Comparison of ENCODE assay signal across 18 cellular contexts in genomic region chr16:70713781-70714180, GRCh38. TPM values are rescaled to one million over a fixed set of nuclear protein-coding genes. Genes with fewer than 3 reads are reported as not detected.
DNase-seq lines count a peak whose midpoint lies in the region; ATAC-seq, FAIRE-seq and TF ChIP-seq lines count a peak whose summit lies in the region.
"Had no signal": no experiment of that assay in that cellular context is flagged by ENCODE, and none has a peak within 500 bp of the region (broad histone marks: within the 10 kb centered on the region; RNA-seq: fewer than 3 reads in every experiment).

No MANE protein-coding gene starts in this region.

- no peak for ATAC-seq in GM21367 (IDR thresholded peaks at IDR 0.05; ENCODE audit: unreplicated experiment)
- ATAC-seq: activated CD4-positive, CD25-positive, alpha-beta regulatory T cell treated with anti-CD3 and anti-CD28 coated beads, Interleukin-2, amount 50 U/mL, for 24 hours; GM12878 had no signal

- H3K4me3 ChIP-seq in BE2C (ENCODE audit: low read depth, low read length) (no peak overlapping the region), SJCRH30 (no peak overlapping the region), kidney (ENCODE audit: low read length in 2 of 2) (no peak overlapping the region), sigmoid colon (no peak overlapping the region)
- H3K4me3 ChIP-seq: GM12878, ovary, spleen had no signal

- DNase-seq in BE2C (peak; percentile 75), SJCRH30 (peak; percentile 50 to 64), kidney (no peak), sigmoid colon (no peak), anterior cingulate cortex (lab: John Stamatoyannopoulos, UW) (no peak), NCI-H510A (lab: John Stamatoyannopoulos, UW) (no peak), NCI-H2171 treated with DMSO at 0.1 percent for 48 hours (lab: John Stamatoyannopoulos, UW) (no peak)
- DNase-seq: activated naive CD4-positive, alpha-beta T cell; head of caudate nucleus; NCI-H2081 treated with DMSO at 0.1 percent for 48 hours; NCI-H774; ovary; spleen; T-helper 2 cell had no signal

- no peak for TF ChIP-seq EP300 in sigmoid colon (IDR thresholded peaks at IDR 0.05)

- intact Hi-C loops in kidney (cut with DNase I), result no loop called here
- intact Hi-C loops in sigmoid colon (cut with DNase I), result no loop called here

- whole genome bisulfite sequencing in sigmoid colon, 2 donors, result 91 to 94% methylated on average over 11 of the region's 11 CpGs

- no peak for TF ChIP-seq POLR2A in sigmoid colon (IDR thresholded peaks at IDR 0.05)

- H3K9me3 ChIP-seq in BE2C (no peaks in the 10 kb centered on the region), SJCRH30 (replicated peaks) (no peaks in the 10 kb centered on the region), kidney (ENCODE audit: control insufficient read depth in 1 of 2, low read length in 2 of 2) (no peaks in the 10 kb centered on the region), sigmoid colon (no peaks in the 10 kb centered on the region)
- H3K9me3 ChIP-seq: ovary, spleen had no signal

- TF ChIP-seq CTCF in BE2C (IDR thresholded peaks at IDR 0.05; ENCODE audit: low read depth, low read length), result no peak
- TF ChIP-seq CTCF in kidney (IDR thresholded peaks at IDR 0.05; ENCODE audit: borderline replicate concordance, extremely low read depth, insufficient read depth), result no peak
- no peak for TF ChIP-seq CTCF in sigmoid colon (IDR thresholded peaks at IDR 0.05)

- H3K4me1 ChIP-seq in BE2C (peaks cover 38% of the 10 kb centered on the region), SJCRH30 (peaks cover 40% of the 10 kb centered on the region), kidney (ENCODE audit: control insufficient read depth in 1 of 2, insufficient read depth in 1 of 2, low read depth in 1 of 2, low read length in 2 of 2) (peaks cover 45 to 61% of the 10 kb centered on the region in 2 donors), sigmoid colon (peaks cover 0 to 88% (median 82%) of the 10 kb centered on the region in 4 donors)

- H3K27me3 ChIP-seq in BE2C (no peaks in the 10 kb centered on the region), SJCRH30 (no peaks in the 10 kb centered on the region), sigmoid colon (no peaks in the 10 kb centered on the region)
- H3K27me3 ChIP-seq: ovary, spleen had no signal

- no peaks in the 10 kb centered on the region for H3K36me3 ChIP-seq in BE2C
- no peaks in the 10 kb centered on the region for H3K36me3 ChIP-seq in SJCRH30
- H3K36me3 ChIP-seq in kidney (ENCODE audit: control insufficient read depth in 1 of 2, insufficient read depth in 2 of 2, low read length in 2 of 2), result no peaks in the 10 kb centered on the region
- H3K36me3 ChIP-seq in sigmoid colon, result no peaks in the 10 kb centered on the region
- H3K36me3 ChIP-seq: ovary had no signal

- FAIRE-seq in kidney (lab: Jason Lieb, UNC), result no peak
- FAIRE-seq: GM12878, islet of Langerhans had no signal

- H3K9ac ChIP-seq in kidney (ENCODE audit: low read length in 2 of 2), result no peak overlapping the region

- H3K27ac ChIP-seq in SJCRH30 (peak overlapping the region; percentile 59), kidney (ENCODE audit: low read depth in 2 of 2, low read length in 2 of 2) (peak overlapping the region; percentile 93 to 97), sigmoid colon (peak overlapping the region; percentile 88 to 99 (median 98))

RNA-seq across cellular contexts. Expression of gene MTSS2, which starts 27.9 kb away (rescaled TPM):
- 211 TPM for polyA plus RNA-seq in BE2C (2012; ENCODE audit: insufficient read depth, insufficient read length, low read depth)
- total RNA-seq in SJCRH30 (2014; rRNA removed; shearing (Covaris generic)), result 24.6 and 27.4 TPM in 2 replicates
- total RNA-seq in kidney, result 33.0 TPM
- polyA plus RNA-seq in kidney (ENCODE audit: insufficient read depth, low read depth, low replicate concordance), result 19.2 TPM
- 10 to 100 TPM; 36.4 to 100.0 (median 60.7) TPM for total RNA-seq in sigmoid colon
- polyA plus RNA-seq in sigmoid colon, result 10 to 100 TPM in 2 of 3 donors, 1 to 10 TPM in 1; 5.4 to 28.2 (median 10.9) TPM

Comparison
In these comparisons a context has a peak if more than half of its experiments do, and no peak if none do; other contexts are left out.
1. DNase-seq: peak in BE2C (single experiment) and SJCRH30 (2 of 2); none in kidney (single experiment), sigmoid colon (single experiment), anterior cingulate cortex (0 of 58), NCI-H510A (single experiment) and NCI-H2171 treated with DMSO at 0.1 percent for 48 hours (single experiment).
2. Peak in every context shown above with its lines, with median percentiles within 50 percentile points of each other: H3K27ac ChIP-seq.